Comparison of ENCODE assay signal across 38 cellular contexts in genomic region chr4:17895481-17895880, GRCh38.
"Had no signal": no experiment of that assay in that cellular context is flagged by ENCODE, and none has a peak within 500 bp of the region (broad histone marks: within the 10 kb centered on the region; RNA-seq: fewer than 3 reads in every experiment).

No MANE protein-coding gene starts in this region.

- H3K36me3 ChIP-seq: adrenal gland, brain microvascular endothelial cell, breast epithelium, cardiac muscle cell had no signal

- H3K9me3 Mint-ChIP-seq: activated naive CD4-positive, alpha-beta T cell treated with anti-CD3 and anti-CD28 coated beads for 36 hours; activated naive CD4-positive, alpha-beta T cell treated with anti-CD3 and anti-CD28 coated beads, Interleukin-2, amount 10 ng/mL, durations not matched to agents 7 days and 5 days; activated naive CD4-positive, alpha-beta T cell treated with anti-CD3 and anti-CD28 coated beads, Interleukin-2, amount 50 U/mL, for 24 hours; activated naive CD4-positive, alpha-beta T cell treated with anti-CD3 and anti-CD28 coated beads, Interleukin-2, amount 50 U/mL, for 72 hours; activated naive CD8-positive, alpha-beta T cell treated with anti-CD3 and anti-CD28 coated beads for 36 hours; activated T-cell treated with anti-CD3 and anti-CD28 coated beads, Interleukin-2, amount 50 U/mL, for 24 hours; activated T-cell treated with anti-CD3 and anti-CD28 coated beads, Interleukin-2, amount 50 U/mL, for 4 hours; activated T-helper 1 cell treated with anti-CD3 and anti-CD28 coated beads, Interleukin-12 subunit alpha, Interleukin-12 subunit beta, Interleukin-2, Interleukin-4 antibody, amounts not matched to agents 30 ng/mL and 10 ng/mL and 1 ng/mL, durations not matched to agents 14 hours and 24 hours and 36 hours; activated T-helper 17 cell treated with anti-CD3 and anti-CD28 coated beads, Interleukin-2, amount 50 U/mL, for 72 hours; activated T-helper 2 cell treated with anti-CD3 and anti-CD28 coated beads, Interferon-gamma antibody, Interleukin-2, Interleukin-4, amounts not matched to agents 10 μg/mL and 5 μg/mL and 100 μg/mL, durations not matched to agents 14 hours and 24 hours and 36 hours; brain; central memory CD8-positive, alpha-beta T cell had no signal

- FAIRE-seq: astrocyte, bronchial epithelial cell had no signal

- H3K27me3 Mint-ChIP-seq: activated naive CD4-positive, alpha-beta T cell treated with anti-CD3 and anti-CD28 coated beads, Interleukin-2, amount 10 ng/mL, durations not matched to agents 7 days and 5 days; activated naive CD4-positive, alpha-beta T cell treated with anti-CD3 and anti-CD28 coated beads, Interleukin-2, amount 50 U/mL, for 24 hours; activated naive CD8-positive, alpha-beta T cell; activated naive CD8-positive, alpha-beta T cell treated with anti-CD3 and anti-CD28 coated beads for 36 hours; activated naive CD8-positive, alpha-beta T cell treated with anti-CD3 and anti-CD28 coated beads, Interleukin-2, amount 10 ng/mL, durations not matched to agents 7 days and 5 days; activated naive CD8-positive, alpha-beta T cell treated with anti-CD3 and anti-CD28 coated beads, Interleukin-2, amount 50 U/mL, for 24 hours; activated T-cell treated with anti-CD3 and anti-CD28 coated beads, Interleukin-2, amount 50 U/mL, for 24 hours; activated T-helper 17 cell treated with anti-CD3 and anti-CD28 coated beads, Interleukin-2, amount 50 U/mL, for 72 hours; central memory CD8-positive, alpha-beta T cell had no signal

- H3K36me3 Mint-ChIP-seq: activated naive CD4-positive, alpha-beta T cell treated with anti-CD3 and anti-CD28 coated beads, Interleukin-2, amount 50 U/mL, for 72 hours had no signal

- ATAC-seq: activated naive CD4-positive, alpha-beta T cell treated with anti-CD3 and anti-CD28 coated beads, Interleukin-2, amount 50 U/mL, for 72 hours; activated naive CD8-positive, alpha-beta T cell treated with anti-CD3 and anti-CD28 coated beads, Interleukin-2, amount 50 U/mL, for 24 hours; activated T-cell treated with anti-CD3 and anti-CD28 coated beads, Interleukin-2, amount 50 U/mL, for 4 hours; activated T-helper 17 cell treated with anti-CD3 and anti-CD28 coated beads, Interleukin-2, amount 50 U/mL, for 72 hours; body of pancreas had no signal

- H3K9me3 ChIP-seq: adrenal gland, ascending aorta, body of pancreas, breast epithelium had no signal

- H3K27me3 ChIP-seq: adrenal gland, ascending aorta, body of pancreas, brain microvascular endothelial cell, breast epithelium, cardiac muscle cell had no signal

- H3K27ac Mint-ChIP-seq: activated naive CD4-positive, alpha-beta T cell treated with anti-CD3 and anti-CD28 coated beads for 36 hours; activated naive CD4-positive, alpha-beta T cell treated with anti-CD3 and anti-CD28 coated beads, Interleukin-2, amount 10 ng/mL, durations not matched to agents 7 days and 5 days; activated naive CD4-positive, alpha-beta T cell treated with anti-CD3 and anti-CD28 coated beads, Interleukin-2, amount 50 U/mL, for 24 hours; activated naive CD4-positive, alpha-beta T cell treated with anti-CD3 and anti-CD28 coated beads, Interleukin-2, amount 50 U/mL, for 72 hours; activated naive CD8-positive, alpha-beta T cell; activated naive CD8-positive, alpha-beta T cell treated with anti-CD3 and anti-CD28 coated beads for 36 hours; activated naive CD8-positive, alpha-beta T cell treated with anti-CD3 and anti-CD28 coated beads, Interleukin-2, amount 10 ng/mL, durations not matched to agents 7 days and 5 days; activated naive CD8-positive, alpha-beta T cell treated with anti-CD3 and anti-CD28 coated beads, Interleukin-2, amount 50 U/mL, for 24 hours; activated T-cell treated with anti-CD3 and anti-CD28 coated beads, Interleukin-2, amount 50 U/mL, for 24 hours; activated T-helper 1 cell treated with anti-CD3 and anti-CD28 coated beads, Interleukin-12 subunit alpha, Interleukin-12 subunit beta, Interleukin-2, Interleukin-4 antibody, amounts not matched to agents 30 ng/mL and 10 ng/mL and 1 ng/mL, durations not matched to agents 14 hours and 24 hours and 36 hours; activated T-helper 17 cell treated with anti-CD3 and anti-CD28 coated beads, Interleukin-2, amount 50 U/mL, for 72 hours; activated T-helper 2 cell treated with anti-CD3 and anti-CD28 coated beads, Interferon-gamma antibody, Interleukin-2, Interleukin-4, amounts not matched to agents 10 μg/mL and 5 μg/mL and 100 μg/mL, durations not matched to agents 14 hours and 24 hours and 36 hours; brain had no signal

- H3K4me1 Mint-ChIP-seq: activated naive CD4-positive, alpha-beta T cell treated with anti-CD3 and anti-CD28 coated beads, Interleukin-2, amount 10 ng/mL, durations not matched to agents 7 days and 5 days; activated naive CD4-positive, alpha-beta T cell treated with anti-CD3 and anti-CD28 coated beads, Interleukin-2, amount 50 U/mL, for 24 hours; activated naive CD8-positive, alpha-beta T cell treated with anti-CD3 and anti-CD28 coated beads for 36 hours; activated naive CD8-positive, alpha-beta T cell treated with anti-CD3 and anti-CD28 coated beads, Interleukin-2, amount 50 U/mL, for 24 hours; activated T-helper 17 cell treated with anti-CD3 and anti-CD28 coated beads, Interleukin-2, amount 50 U/mL, for 72 hours; central memory CD8-positive, alpha-beta T cell had no signal

- H3K27ac ChIP-seq: adrenal gland, ascending aorta, body of pancreas, brain microvascular endothelial cell, breast epithelium, cardiac muscle cell had no signal

- H3K4me1 ChIP-seq: adrenal gland, ascending aorta, body of pancreas, breast epithelium had no signal

- DNase-seq: activated effector memory CD4-positive, alpha-beta T cell treated with anti-CD3 and anti-CD28 coated beads, Interleukin-2, amount 50 U/mL, for 16 hours; activated effector memory CD4-positive, alpha-beta T cell treated with Interleukin-2 at 50 U/mL for 16 hours; activated gamma-delta T cell; activated gamma-delta T cell treated with Interleukin-2 at 50 U/mL for 16 hours; activated naive CD4-positive, alpha-beta T cell; activated naive CD4-positive, alpha-beta T cell treated with anti-CD3 and anti-CD28 coated beads for 36 hours; activated naive CD4-positive, alpha-beta T cell treated with anti-CD3 and anti-CD28 coated beads, Interleukin-2, amount 10 ng/mL, durations not matched to agents 7 days and 5 days; activated naive CD4-positive, alpha-beta T cell treated with anti-CD3 and anti-CD28 coated beads, Interleukin-2, amount 50 U/mL, for 16 hours; activated naive CD4-positive, alpha-beta T cell treated with Interleukin-2 at 50 U/mL for 16 hours; activated naive CD8-positive, alpha-beta T cell treated with anti-CD3 and anti-CD28 coated beads for 36 hours; activated naive CD8-positive, alpha-beta T cell treated with anti-CD3 and anti-CD28 coated beads, Interleukin-2, amount 10 ng/mL, durations not matched to agents 7 days and 5 days; activated naive CD8-positive, alpha-beta T cell treated with anti-CD3 and anti-CD28 coated beads, Interleukin-2, amount 50 U/mL, for 24 hours; activated T-cell treated with anti-CD3 and anti-CD28 coated beads, Interleukin-2, amount 50 U/mL, for 1 hour; activated T-cell treated with anti-CD3 and anti-CD28 coated beads, Interleukin-2, amount 50 U/mL, for 24 hours; activated T-cell treated with anti-CD3 and anti-CD28 coated beads, Interleukin-2, amount 50 U/mL, for 4 hours; adrenal gland; amniotic stem cell; amygdala; anterior cingulate cortex; aorta; body of pancreas; brain microvascular endothelial cell; caudate nucleus; central memory CD4-positive, alpha-beta T cell; cerebellar nuclear complex had no signal

- H3K4me3 ChIP-seq: adrenal gland, ascending aorta, body of pancreas, breast epithelium, cardiac muscle cell had no signal

- H3K4me3 Mint-ChIP-seq: activated naive CD4-positive, alpha-beta T cell treated with anti-CD3 and anti-CD28 coated beads for 36 hours; activated naive CD4-positive, alpha-beta T cell treated with anti-CD3 and anti-CD28 coated beads, Interleukin-2, amount 10 ng/mL, durations not matched to agents 7 days and 5 days; activated naive CD4-positive, alpha-beta T cell treated with anti-CD3 and anti-CD28 coated beads, Interleukin-2, amount 50 U/mL, for 24 hours; activated naive CD8-positive, alpha-beta T cell; activated naive CD8-positive, alpha-beta T cell treated with anti-CD3 and anti-CD28 coated beads for 36 hours; activated naive CD8-positive, alpha-beta T cell treated with anti-CD3 and anti-CD28 coated beads, Interleukin-2, amount 10 ng/mL, durations not matched to agents 7 days and 5 days; activated naive CD8-positive, alpha-beta T cell treated with anti-CD3 and anti-CD28 coated beads, Interleukin-2, amount 50 U/mL, for 24 hours; activated T-cell treated with anti-CD3 and anti-CD28 coated beads, Interleukin-2, amount 50 U/mL, for 24 hours; activated T-cell treated with anti-CD3 and anti-CD28 coated beads, Interleukin-2, amount 50 U/mL, for 4 hours; activated T-helper 1 cell treated with anti-CD3 and anti-CD28 coated beads, Interleukin-12 subunit alpha, Interleukin-12 subunit beta, Interleukin-2, Interleukin-4 antibody, amounts not matched to agents 30 ng/mL and 10 ng/mL and 1 ng/mL, durations not matched to agents 14 hours and 24 hours and 36 hours; activated T-helper 17 cell treated with anti-CD3 and anti-CD28 coated beads, Interleukin-2, amount 50 U/mL, for 72 hours; brain; central memory CD8-positive, alpha-beta T cell had no signal
